In the genomic region with DNA sequence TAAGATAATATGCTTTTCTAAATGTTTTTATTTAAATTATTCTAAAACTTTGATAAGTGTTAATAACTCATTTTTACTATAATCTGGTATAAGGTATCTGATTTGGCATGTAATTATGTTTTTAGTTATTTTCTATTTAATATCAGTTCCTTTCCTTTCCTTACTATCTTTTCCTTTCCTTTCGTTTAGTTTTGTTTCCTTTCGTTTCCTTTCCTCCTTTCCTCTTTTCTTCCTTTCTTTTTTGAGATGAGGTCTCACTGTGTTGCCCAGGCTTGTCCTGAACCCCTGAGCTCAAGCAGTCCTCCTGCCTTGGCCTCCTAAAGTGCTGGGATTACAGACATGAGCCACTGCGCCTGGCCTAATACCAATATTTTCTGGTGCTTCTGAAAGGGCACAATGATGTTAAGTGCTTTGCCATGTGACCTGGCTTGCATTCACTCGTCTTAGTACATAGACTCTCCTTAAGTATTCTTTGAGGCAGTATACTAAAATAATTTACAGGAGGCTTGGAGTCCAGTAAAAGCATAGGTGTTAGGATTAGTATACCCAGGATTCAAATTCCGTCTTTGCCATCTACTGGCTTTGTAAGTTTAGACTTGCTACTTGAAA, we compare ENCODE assay signal across 2 cellular contexts.
TF ChIP-seq lines count a peak whose summit lies in the region.

No MANE protein-coding gene starts in this region.

TF ChIP-seq in IMR-90, 13 proteins besides CTCF, POLR2A, EP300 and RAD21 (continued from another document):
- TF ChIP-seq FOS (IDR thresholded peaks at IDR 0.05; ENCODE audit: low read depth, low read length): no peak
- no peak for TF ChIP-seq NFE2L2 (IDR thresholded peaks at IDR 0.05; ENCODE audit: low read depth, low read length)
- TF ChIP-seq, protein P1, sequence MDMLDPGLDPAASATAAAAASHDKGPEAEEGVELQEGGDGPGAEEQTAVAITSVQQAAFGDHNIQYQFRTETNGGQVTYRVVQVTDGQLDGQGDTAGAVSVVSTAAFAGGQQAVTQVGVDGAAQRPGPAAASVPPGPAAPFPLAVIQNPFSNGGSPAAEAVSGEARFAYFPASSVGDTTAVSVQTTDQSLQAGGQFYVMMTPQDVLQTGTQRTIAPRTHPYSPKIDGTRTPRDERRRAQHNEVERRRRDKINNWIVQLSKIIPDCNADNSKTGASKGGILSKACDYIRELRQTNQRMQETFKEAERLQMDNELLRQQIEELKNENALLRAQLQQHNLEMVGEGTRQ (IDR thresholded peaks at IDR 0.05; ENCODE audit: low read depth, low read length): no peak
- TF ChIP-seq BHLHE40 (IDR thresholded peaks at IDR 0.05; ENCODE audit: low read depth, low read length): no peak
- no peak for TF ChIP-seq SMC3 (IDR thresholded peaks at IDR 0.05; ENCODE audit: low read depth, low read length)
- TF ChIP-seq MAFK (IDR thresholded peaks at IDR 0.05; ENCODE audit: low read depth, low read length): no peak
- no peak for TF ChIP-seq CHD1 (IDR thresholded peaks at IDR 0.05; ENCODE audit: low read depth, low read length)
- no peak for TF ChIP-seq MXI1 (IDR thresholded peaks at IDR 0.05; ENCODE audit: borderline replicate concordance, low read depth, low read length)
- no peak for TF ChIP-seq CEBPB (IDR thresholded peaks at IDR 0.05; ENCODE audit: low read depth, low read length)
- no peak for TF ChIP-seq MAZ (IDR thresholded peaks at IDR 0.05; ENCODE audit: borderline replicate concordance, low read depth, low read length)
TF ChIP-seq in IMR-90: peak in this region for 0.

TF ChIP-seq in HEK293T, 16 proteins besides CTCF, POLR2A, EP300 and RAD21 (continued from another document):
- TF ChIP-seq, protein P2, sequence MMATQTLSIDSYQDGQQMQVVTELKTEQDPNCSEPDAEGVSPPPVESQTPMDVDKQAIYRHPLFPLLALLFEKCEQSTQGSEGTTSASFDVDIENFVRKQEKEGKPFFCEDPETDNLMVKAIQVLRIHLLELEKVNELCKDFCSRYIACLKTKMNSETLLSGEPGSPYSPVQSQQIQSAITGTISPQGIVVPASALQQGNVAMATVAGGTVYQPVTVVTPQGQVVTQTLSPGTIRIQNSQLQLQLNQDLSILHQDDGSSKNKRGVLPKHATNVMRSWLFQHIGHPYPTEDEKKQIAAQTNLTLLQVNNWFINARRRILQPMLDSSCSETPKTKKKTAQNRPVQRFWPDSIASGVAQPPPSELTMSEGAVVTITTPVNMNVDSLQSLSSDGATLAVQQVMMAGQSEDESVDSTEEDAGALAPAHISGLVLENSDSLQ (IDR thresholded peaks at IDR 0.05): no peak
- TF ChIP-seq ZNF384 (IDR thresholded peaks at IDR 0.05) (no peak), FOXM1 (IDR thresholded peaks at IDR 0.05; ENCODE audit: borderline replicate concordance) (no peak), TARDBP (IDR thresholded peaks at IDR 0.05) (no peak), SUZ12 (IDR thresholded peaks at IDR 0.05) (no peak), CTBP1 (IDR thresholded peaks at IDR 0.05; ENCODE audit: borderline replicate concordance) (no peak)
